Comparison of ENCODE assay signal across 8 cellular contexts in genomic region chr16:71807905-71808592, GRCh38. TPM values are rescaled to one million over a fixed set of nuclear protein-coding genes. Genes with fewer than 3 reads are reported as not detected.
A peak's percentile ranks its signal among the peaks of the same experiment; 100 is the strongest.
DNase-seq lines count a peak whose midpoint lies in the region; ATAC-seq and TF ChIP-seq lines count a peak whose summit lies in the region.

No MANE protein-coding gene starts in this region.

- CTCF ChIA-PET in MCF 10A (lab: Yijun Ruan, JAX): interaction anchor here (0.6 to 3.0 kb wide), 6 partner anchors 17 to 92 kb away, joined by 3 to 21 read pairs (median 4); no protein-coding TSS in a partner anchor

- no peaks in the 10 kb centered on the region for H3K27me3 Mint-ChIP-seq in MCF 10A (ENCODE audit: insufficient read depth, unreplicated experiment)

- no peak for TF ChIP-seq CTCF in MCF 10A (IDR thresholded peaks at IDR 0.05; ENCODE audit: unreplicated experiment)

- POLR2A ChIA-PET in MCF 10A (lab: Yijun Ruan, JAX): interaction anchor here (0.6 to 4.5 kb wide), 30 partner anchors 9 to 1461 kb away, joined by 3 to 66 read pairs (median 6); partner anchors contain the start of genes ATXN1L, DDX19A, DHX38 and IST1

- peak overlapping the region; percentile 84 for H3K4me3 Mint-ChIP-seq in MCF 10A (ENCODE audit: unreplicated experiment)

- intact Hi-C loops in MCF 10A (cut with micrococcal nuclease): loop anchor here (2.0 kb wide), 2 partner anchors 37 to 87 kb away; partner anchors contain the start of genes ATXN1L and IST1

- BruUV-seq in MCF 10A (replicated peaks; lab: Mats Ljungman, UMichigan): no TSS peak

- DNase-seq in activated CD8-positive, alpha-beta memory T cell treated with anti-CD3 and anti-CD28 coated beads for 1 hour (ENCODE audit: extremely low read depth in 1 of 2, low read depth in 1 of 2): peak; percentile 7 to 16
- no peak for DNase-seq in activated CD8-positive, alpha-beta memory T cell treated with anti-CD3 and anti-CD28 coated beads for 24 hours
- DNase-seq in RKO (ENCODE audit: low spot score) (peak; percentile 57), MCF 10A (ENCODE audit: unreplicated experiment) (peak; percentile 43), kidney tubule cell (ENCODE audit: low spot score) (peak; percentile 43), NCI-H1694 treated with DMSO at 0.1 percent for 48 hours (lab: John Stamatoyannopoulos, UW) (no peak)
- peak; percentile 66 for DNase-seq in stimulated activated CD4-positive, alpha-beta T cell treated with anti-CD3 and anti-CD28 coated beads, Interleukin-4, amount 100 ng/mL, for 1 hour

- no peaks in the 10 kb centered on the region for H3K9me3 Mint-ChIP-seq in MCF 10A (ENCODE audit: unreplicated experiment)

- no peaks in the 10 kb centered on the region for H3K4me1 Mint-ChIP-seq in MCF 10A (ENCODE audit: insufficient read depth, unreplicated experiment)

- H3K36me3 Mint-ChIP-seq in MCF 10A (ENCODE audit: insufficient read depth, unreplicated experiment): peaks cover 29% of the 10 kb centered on the region

- peak overlapping the region; percentile 100 for H3K27ac Mint-ChIP-seq in MCF 10A (ENCODE audit: low read depth, unreplicated experiment)

- ATAC-seq in HG02885 (IDR thresholded peaks at IDR 0.05; ENCODE audit: poor library complexity, unreplicated experiment): peak; percentile 41

RNA-seq across cellular contexts. Expression of gene AP1G1, which starts 0.6 kb away (rescaled TPM):
- 99.5 and 100 TPM in 2 replicates for total RNA-seq in MCF 10A (2022)

RNA-seq across cellular contexts. Expression of gene ATXN1L, which starts 37.7 kb away (rescaled TPM):
- 18.2 and 20.4 TPM in 2 replicates for total RNA-seq in MCF 10A (2022)

Comparison
In these comparisons a context has a peak if more than half of its experiments do, and no peak if none do; other contexts are left out.
1. DNase-seq: peak in activated CD8-positive, alpha-beta memory T cell treated with anti-CD3 and anti-CD28 coated beads for 1 hour (2 of 2), RKO (single experiment), MCF 10A (single experiment), kidney tubule cell (single experiment) and stimulated activated CD4-positive, alpha-beta T cell treated with anti-CD3 and anti-CD28 coated beads, Interleukin-4, amount 100 ng/mL, for 1 hour (single experiment); none in activated CD8-positive, alpha-beta memory T cell treated with anti-CD3 and anti-CD28 coated beads for 24 hours (single experiment) and NCI-H1694 treated with DMSO at 0.1 percent for 48 hours (single experiment).